ENCODE assay signal across 30 cellular contexts in the genomic region with DNA sequence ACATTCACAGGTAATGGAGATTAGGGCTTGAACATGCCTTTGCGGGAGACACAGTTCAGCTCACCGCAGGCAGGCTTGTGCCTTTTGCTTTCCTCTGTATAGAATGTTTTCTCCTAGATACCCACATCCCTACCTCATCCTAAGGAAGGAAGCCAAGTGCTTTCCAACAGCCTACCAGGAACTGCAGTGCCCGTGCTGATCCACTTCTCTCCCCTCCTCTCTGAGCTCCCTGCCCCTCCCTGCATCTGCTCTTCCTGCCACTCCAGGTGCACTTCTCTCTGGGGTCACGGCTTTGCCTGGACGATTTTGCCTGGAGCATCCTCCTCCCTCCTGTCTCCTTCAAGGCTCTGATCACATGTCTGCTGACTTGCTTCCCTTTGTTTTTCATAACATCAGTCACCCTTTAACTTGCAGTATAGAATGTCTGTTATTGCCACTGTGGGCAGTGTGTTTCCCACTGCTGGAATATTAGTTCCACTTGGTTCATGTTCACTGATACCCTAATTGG. TPM values are rescaled to one million over a fixed set of nuclear protein-coding genes. Genes with fewer than 3 reads are reported as not detected.
DNase-seq lines count a peak whose midpoint lies in the region; ATAC-seq, FAIRE-seq and TF ChIP-seq lines count a peak whose summit lies in the region.
"Had no signal": no experiment of that assay in that cellular context is flagged by ENCODE, and none has a peak within 500 bp of the region (broad histone marks: within the 10 kb centered on the region; RNA-seq: fewer than 3 reads in every experiment).

No MANE protein-coding gene starts in this region.

- TF ChIP-seq POLR2A in stomach (IDR thresholded peaks at IDR 0.05) = no peak

- WGBS in stomach, 5 donors = 52 to 63% (median 56%) methylated on average over 5 of the region's 5 CpGs

- H3K9me3 ChIP-seq in stomach = peaks cover 0 to 3% (median 2%) of the 10 kb centered on the region in 4 donors
- H3K9me3 ChIP-seq: pancreas, transverse colon had no signal

- H3K36me3 ChIP-seq in bronchial epithelial cell (ENCODE audit: control insufficient read depth, insufficient read depth, low read length) (no peaks in the 10 kb centered on the region), stomach (no peaks in the 10 kb centered on the region)
- H3K36me3 ChIP-seq: cardiac muscle cell, left ventricle myocardium inferior, neural progenitor cell, pancreas, transverse colon had no signal

- H3K4me3 ChIP-seq in bronchial epithelial cell (ENCODE audit: low read depth, low read length) (no peak overlapping the region), stomach (no peak overlapping the region)
- H3K4me3 ChIP-seq: cardiac muscle cell, coronary artery, left ventricle myocardium inferior, neural progenitor cell, pancreas, transverse colon had no signal

- intact Hi-C loops in stomach (cut with DNase I; ENCODE audit: low total_unique reads) = no loop called here

- ATAC-seq in HG03521 (IDR thresholded peaks at IDR 0.05; ENCODE audit: unreplicated experiment) (no peak), GM21423 (IDR thresholded peaks at IDR 0.05; ENCODE audit: unreplicated experiment) (no peak)
- ATAC-seq: activated naive CD4-positive, alpha-beta T cell treated with anti-CD3 and anti-CD28 coated beads, Interleukin-2, amount 50 U/mL, for 72 hours; effector memory CD8-positive, alpha-beta T cell; pancreas; stimulated activated effector memory CD8-positive, alpha-beta T cell treated with anti-CD3 and anti-CD28 coated beads, Interleukin-12 subunit alpha, Interleukin-12 subunit beta, amount 100 ng/mL, for 72 hours had no signal

- H3K4me1 ChIP-seq in stomach = peaks cover 0 to 4% (median 0%) of the 10 kb centered on the region in 4 donors
- H3K4me1 ChIP-seq: left ventricle myocardium inferior, neural progenitor cell, transverse colon had no signal

- H3K27me3 ChIP-seq in bronchial epithelial cell (ENCODE audit: control insufficient read depth, insufficient read depth, low read length) (no peaks in the 10 kb centered on the region), stomach (peaks cover 0 to 10% (median 0%) of the 10 kb centered on the region in 3 donors)
- H3K27me3 ChIP-seq: cardiac muscle cell, neural progenitor cell, pancreas, transverse colon had no signal

- FAIRE-seq in bronchial epithelial cell (lab: Jason Lieb, UNC) = peak; percentile 7
- FAIRE-seq: pancreas had no signal

- no peak for TF ChIP-seq EP300 in stomach (IDR thresholded peaks at IDR 0.05)

- peak; percentile 51 for DNase-seq in COLO668 (lab: John Stamatoyannopoulos, UW; ENCODE audit: unreplicated experiment)
- peak; percentile 57 for DNase-seq in DMS153 treated with DMSO at 0.1 percent for 48 hours (lab: John Stamatoyannopoulos, UW; ENCODE audit: unreplicated experiment)
- peak; percentile 84 for DNase-seq in NCI-H187 treated with DMSO at 0.1 percent for 48 hours (lab: John Stamatoyannopoulos, UW)
- no peak for DNase-seq in bronchial epithelial cell (ENCODE audit: low read depth)
- no peak for DNase-seq in stomach
- DNase-seq: activated CD4-positive, alpha-beta T cell treated with anti-CD3 and anti-CD28 coated beads for 4 hours; activated T-cell treated with anti-CD3 and anti-CD28 coated beads for 4 hours; aorta; DND-41; effector memory CD8-positive, alpha-beta T cell; glutamatergic neuron; GOT3; left ventricle myocardium inferior; mesenchymal stem cell; MM.1S; NCI-H1436 treated with DMSO at 0.1 percent for 48 hours; NCI-H345; NCI-H748 treated with DMSO at 0.1 percent for 48 hours; pancreas; SW 1271; transverse colon had no signal

- no peak overlapping the region for H3K27ac ChIP-seq in stomach
- H3K27ac ChIP-seq: cardiac muscle cell, coronary artery, HL-60, KMS-11, left ventricle myocardium inferior, neural progenitor cell, pancreas, transverse colon had no signal

- no peak for TF ChIP-seq CTCF in bronchial epithelial cell (IDR thresholded peaks at IDR 0.05; ENCODE audit: insufficient read depth, low read length, severe bottlenecking)
- no peak for TF ChIP-seq CTCF in stomach (IDR thresholded peaks at IDR 0.05)

RNA-seq across cellular contexts. Expression of gene IRS2, which starts 34.7 kb away (rescaled TPM):
- total RNA-seq in bronchial epithelial cell (3.1 and 6.8 TPM in 2 replicates), stomach (10 to 100 TPM; 10.7 to 24.1 (median 18.7) TPM)
- 1 to 10 TPM; 2.7 to 3.7 (median 3.5) TPM for polyA plus RNA-seq in stomach

Comparison
In these comparisons a context has a peak if more than half of its experiments do, and no peak if none do; other contexts are left out.
1. DNase-seq: peak in COLO668 (single experiment), DMS153 treated with DMSO at 0.1 percent for 48 hours (single experiment) and NCI-H187 treated with DMSO at 0.1 percent for 48 hours (single experiment); none in bronchial epithelial cell (single experiment) and stomach (single experiment).